Comparison of ENCODE assay signal across 17 cellular contexts in the genomic region with DNA sequence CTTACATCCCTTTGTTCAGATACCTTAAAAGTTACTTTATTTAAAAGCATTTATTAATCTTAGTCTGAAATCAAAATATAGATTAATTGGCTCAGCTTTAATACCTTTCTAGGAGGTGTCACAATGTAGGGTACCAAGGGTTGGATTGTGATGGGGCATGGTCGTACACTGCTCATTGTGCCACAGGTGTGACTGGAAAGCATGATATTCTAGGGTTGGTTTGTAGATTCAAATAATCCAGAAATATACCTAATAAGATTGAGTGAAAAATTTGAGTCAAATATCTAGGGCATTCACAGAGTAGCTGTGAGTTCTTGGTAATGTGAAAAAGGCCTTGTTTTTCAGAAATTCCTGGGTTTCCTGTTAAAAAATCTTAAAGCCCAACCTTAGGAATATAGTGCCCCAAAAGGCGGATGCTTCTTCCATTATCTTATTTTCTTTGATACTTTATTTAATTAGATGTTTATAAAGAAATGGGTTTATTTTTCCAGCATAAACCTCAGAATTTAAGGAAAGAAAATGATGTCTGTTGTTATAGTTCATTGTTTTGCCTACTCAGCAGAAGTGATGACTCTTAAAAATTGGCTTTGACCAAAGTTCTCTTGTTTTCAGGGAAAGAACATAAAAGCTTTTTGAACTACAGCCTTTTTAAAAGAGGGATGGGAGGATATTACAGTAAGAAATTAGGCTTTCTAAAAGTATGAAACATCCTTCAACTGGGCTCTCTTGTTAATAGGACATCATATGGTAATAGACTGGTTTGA.
"Had no signal": no experiment of that assay in that cellular context is flagged by ENCODE, and none has a peak within 500 bp of the region (broad histone marks: within the 10 kb centered on the region; RNA-seq: fewer than 3 reads in every experiment).

No MANE protein-coding gene starts in this region.

- H3K27me3 ChIP-seq: esophagus squamous epithelium, left lung, spleen had no signal

- H3K27me3 Mint-ChIP-seq: activated naive CD8-positive, alpha-beta T cell treated with anti-CD3 and anti-CD28 coated beads, Interleukin-2, amount 10 ng/mL, durations not matched to agents 7 days and 5 days had no signal

- DNase-seq: activated CD4-positive, CD25-positive, alpha-beta regulatory T cell treated with anti-CD3 and anti-CD28 coated beads, Interleukin-2, amount 50 U/mL, for 72 hours; activated effector memory CD4-positive, alpha-beta T cell treated with anti-CD3 and anti-CD28 coated beads, Interleukin-2, amount 50 U/mL, for 16 hours; activated naive CD8-positive, alpha-beta T cell treated with anti-CD3 and anti-CD28 coated beads, Interleukin-2, amount 10 ng/mL, durations not matched to agents 7 days and 5 days; aorta; cortex of kidney; effector CD4-positive, alpha-beta T cell; esophagus squamous epithelium; hypothalamus; kidney; left lung; spleen; stimulated activated CD4-positive, alpha-beta T cell treated with anti-CD3 and anti-CD28 coated beads, Interleukin-1b, Interleukin-23, amount 100 ng/mL, for 48 hours; T1000 had no signal

- H3K9me3 ChIP-seq: esophagus squamous epithelium, left lung, prostate gland, spleen, thoracic aorta had no signal

- H3K27ac ChIP-seq: esophagus squamous epithelium, left lung, prostate gland, spleen, thoracic aorta had no signal

- H3K9me3 Mint-ChIP-seq: activated naive CD8-positive, alpha-beta T cell treated with anti-CD3 and anti-CD28 coated beads, Interleukin-2, amount 10 ng/mL, durations not matched to agents 7 days and 5 days; nephron had no signal

- ATAC-seq: left lung, sciatic nerve had no signal

- H3K4me3 ChIP-seq: esophagus squamous epithelium, left lung, prostate gland, spleen, thoracic aorta had no signal

- H3K4me1 ChIP-seq: prostate gland had no signal

- H3K4me3 Mint-ChIP-seq: activated naive CD8-positive, alpha-beta T cell treated with anti-CD3 and anti-CD28 coated beads, Interleukin-2, amount 10 ng/mL, durations not matched to agents 7 days and 5 days had no signal

- H3K27ac Mint-ChIP-seq: activated naive CD8-positive, alpha-beta T cell treated with anti-CD3 and anti-CD28 coated beads, Interleukin-2, amount 10 ng/mL, durations not matched to agents 7 days and 5 days had no signal
